In the genomic region with DNA sequence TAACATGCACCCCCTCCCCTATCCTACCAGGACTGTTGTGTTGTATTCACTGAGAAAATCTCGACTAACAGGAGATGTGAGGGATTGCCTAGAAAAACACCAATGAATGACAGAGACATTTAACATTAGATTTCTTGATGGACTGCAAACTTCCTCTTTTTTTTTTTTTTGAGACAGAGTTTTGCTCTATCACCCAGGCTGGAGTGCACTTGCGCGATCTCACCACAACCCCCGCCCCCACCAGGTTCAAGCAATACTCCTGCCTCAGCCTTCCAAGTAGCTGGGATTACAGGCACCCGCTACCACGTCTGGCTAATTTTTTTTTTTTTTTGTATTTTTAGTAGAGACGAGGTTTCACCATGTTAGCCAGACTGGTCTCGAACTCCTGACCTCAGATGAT, we compare ENCODE assay signal across 4 cellular contexts. TPM values are rescaled to one million over a fixed set of nuclear protein-coding genes. Genes with fewer than 3 reads are reported as not detected.
"Had no signal": no experiment of that assay in that cellular context is flagged by ENCODE, and none has a peak within 500 bp of the region (broad histone marks: within the 10 kb centered on the region; RNA-seq: fewer than 3 reads in every experiment).

No MANE protein-coding gene starts in this region.

RNA-seq across cellular contexts. Expression of a gene that starts 17.0 kb away (rescaled TPM):
- total RNA-seq: activated CD4-positive, alpha-beta memory T cell treated with anti-CD3 and anti-CD28 coated beads for 36 hours; activated CD4-positive, alpha-beta T cell treated with anti-CD3 and anti-CD28 coated beads, Interleukin-2, amount 10 ng/mL, durations not matched to agents 7 days and 5 days; activated naive CD4-positive, alpha-beta T cell treated with anti-CD3 and anti-CD28 coated beads, Interleukin-2, amount 50 U/mL, for 72 hours; activated T-cell treated with anti-CD3 and anti-CD28 coated beads, Interleukin-2, amount 50 U/mL, for 4 hours had no signal
